29 cellular contexts compared by ENCODE assay signal in the genomic region with DNA sequence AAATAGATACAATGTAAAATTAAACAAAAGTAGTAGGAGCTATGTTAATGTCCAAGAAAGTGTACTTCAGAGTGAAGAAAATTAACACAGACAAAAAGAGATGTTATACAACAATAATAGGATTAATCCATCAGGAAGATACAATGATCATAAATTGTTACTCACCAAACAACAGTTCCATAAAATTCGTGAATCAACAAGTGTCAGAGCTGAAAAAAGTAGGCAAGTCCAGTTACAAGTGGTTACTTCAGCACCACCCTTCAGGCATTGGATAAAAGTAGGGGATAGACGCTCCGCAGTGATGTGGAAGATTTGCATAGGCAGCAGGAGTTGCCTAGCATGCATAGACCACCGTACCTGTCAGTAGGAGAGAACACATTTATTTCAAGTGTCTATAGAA.
"Had no signal": no experiment of that assay in that cellular context is flagged by ENCODE, and none has a peak within 500 bp of the region (broad histone marks: within the 10 kb centered on the region; RNA-seq: fewer than 3 reads in every experiment).

No MANE protein-coding gene starts in this region.

- H2AFZ ChIP-seq: neural progenitor cell, parathyroid adenoma had no signal

- H3K27ac Mint-ChIP-seq: naive thymus-derived CD8-positive, alpha-beta T cell; natural killer cell treated with Interleukin-12 subunit alpha and Interleukin-12 subunit beta and Interleukin-15 and Interleukin-18, amount 100 ng/mL, for 72 hours; neural progenitor cell; progenitor cell of endocrine pancreas; stimulated activated effector memory CD8-positive, alpha-beta T cell treated with anti-CD3 and anti-CD28 coated beads, Interleukin-12 subunit alpha, Interleukin-12 subunit beta, amount 100 ng/mL, for 72 hours; stimulated activated naive B cell treated with anti-CD40 and anti-IgM and Interleukin-4, amounts not matched to agents 10 μg/mL and 1 μg/mL and 100 μg/mL, for 72 hours; stimulated activated naive CD8-positive, alpha-beta T cell treated with anti-CD3 and anti-CD28 coated beads, Interleukin-15, Interleukin-2, amounts not matched to agents 100 ng/mL and 50 ng/mL, for 24 hours had no signal

- ATAC-seq: naive thymus-derived CD8-positive, alpha-beta T cell; natural killer cell treated with Interleukin-12 subunit alpha and Interleukin-12 subunit beta and Interleukin-15 and Interleukin-18, amount 100 ng/mL, for 72 hours; psoas muscle; right cardiac atrium; right lobe of liver; stimulated activated effector memory CD8-positive, alpha-beta T cell treated with anti-CD3 and anti-CD28 coated beads, Interleukin-12 subunit alpha, Interleukin-12 subunit beta, amount 100 ng/mL, for 72 hours; stimulated activated naive B cell treated with anti-CD40 and anti-IgM and Interleukin-4, amounts not matched to agents 10 μg/mL and 1 μg/mL and 100 μg/mL, for 72 hours had no signal

- FAIRE-seq: small intestine, urothelium cell line had no signal

- H3K4me3 Mint-ChIP-seq: naive thymus-derived CD8-positive, alpha-beta T cell; natural killer cell treated with Interleukin-12 subunit alpha and Interleukin-12 subunit beta and Interleukin-15 and Interleukin-18, amount 100 ng/mL, for 72 hours; neural progenitor cell; stimulated activated effector memory CD8-positive, alpha-beta T cell treated with anti-CD3 and anti-CD28 coated beads, Interleukin-12 subunit alpha, Interleukin-12 subunit beta, amount 100 ng/mL, for 72 hours; stimulated activated naive B cell treated with anti-CD40 and anti-IgM and Interleukin-4, amounts not matched to agents 10 μg/mL and 1 μg/mL and 100 μg/mL, for 72 hours; stimulated activated naive CD8-positive, alpha-beta T cell treated with anti-CD3 and anti-CD28 coated beads, Interleukin-15, Interleukin-2, amounts not matched to agents 100 ng/mL and 50 ng/mL, for 24 hours had no signal

- H3K27ac ChIP-seq: neural progenitor cell, ovary, parathyroid adenoma, psoas muscle, right lobe of liver, sigmoid colon, stomach, thoracic aorta, thyroid gland, tibial nerve, upper lobe of left lung, vagina had no signal

- H3K9me3 Mint-ChIP-seq: naive thymus-derived CD8-positive, alpha-beta T cell; natural killer cell treated with Interleukin-12 subunit alpha and Interleukin-12 subunit beta and Interleukin-15 and Interleukin-18, amount 100 ng/mL, for 72 hours; stimulated activated naive CD8-positive, alpha-beta T cell treated with anti-CD3 and anti-CD28 coated beads, Interleukin-15, Interleukin-2, amounts not matched to agents 100 ng/mL and 50 ng/mL, for 24 hours had no signal

- H3K9me3 ChIP-seq: ovary, psoas muscle, right lobe of liver, sigmoid colon, stomach, thoracic aorta, thyroid gland, tibial nerve, upper lobe of left lung, vagina had no signal

- H3K4me3 ChIP-seq: neural progenitor cell, ovary, psoas muscle, right lobe of liver, sigmoid colon, stomach, thoracic aorta, thyroid gland, tibial nerve, upper lobe of left lung, vagina had no signal

- H3K4me2 ChIP-seq: neural progenitor cell had no signal

- DNase-seq: naive thymus-derived CD8-positive, alpha-beta T cell; occipital lobe; ovary; posterior cingulate gyrus; psoas muscle; right cardiac atrium; right lobe of liver; sigmoid colon; small intestine; stimulated activated CD4-positive, alpha-beta T cell treated with anti-CD3 and anti-CD28 coated beads, Interleukin-15, amount 100 ng/mL, for 24 hours; stimulated activated CD4-positive, alpha-beta T cell treated with anti-CD3 and anti-CD28 coated beads, Interleukin-2, amount 100 ng/mL, for 24 hours; stimulated activated CD4-positive, alpha-beta T cell treated with anti-CD3 and anti-CD28 coated beads, Interleukin-2, amount 100 ng/mL, for 48 hours; stimulated activated CD4-positive, alpha-beta T cell treated with anti-CD3 and anti-CD28 coated beads, Interleukin-4, amount 100 ng/mL, for 24 hours; stimulated activated naive B cell treated with anti-CD40 and anti-IgM and Interleukin-4, amounts not matched to agents 10 μg/mL and 1 μg/mL and 100 μg/mL, for 72 hours; stimulated activated naive CD4-positive, alpha-beta T cell treated with Interleukin-2 at 50 U/mL for 16 hours; stomach; thyroid gland; trophoblast cell; upper lobe of left lung had no signal

- H3K36me3 ChIP-seq: ovary, thyroid gland had no signal

- H3K27me3 ChIP-seq: neural progenitor cell, ovary, right lobe of liver, sigmoid colon, stomach, thyroid gland, tibial nerve, upper lobe of left lung, vagina had no signal

- H3K27me3 Mint-ChIP-seq: naive thymus-derived CD8-positive, alpha-beta T cell; natural killer cell treated with Interleukin-12 subunit alpha and Interleukin-12 subunit beta and Interleukin-15 and Interleukin-18, amount 100 ng/mL, for 72 hours; progenitor cell of endocrine pancreas; stimulated activated naive B cell treated with anti-CD40 and anti-IgM and Interleukin-4, amounts not matched to agents 10 μg/mL and 1 μg/mL and 100 μg/mL, for 72 hours; stimulated activated naive CD8-positive, alpha-beta T cell treated with anti-CD3 and anti-CD28 coated beads, Interleukin-15, Interleukin-2, amounts not matched to agents 100 ng/mL and 50 ng/mL, for 24 hours had no signal

- H3K4me1 ChIP-seq: neural progenitor cell, parathyroid adenoma, psoas muscle, right lobe of liver, sigmoid colon, stomach, thyroid gland, tibial nerve, upper lobe of left lung, vagina had no signal

- H3K9ac ChIP-seq: neural progenitor cell, parathyroid adenoma had no signal
